ENCODE assay signal across 1 cellular context in genomic region chr6:73309784-73310502, GRCh38.
TF ChIP-seq lines count a peak whose summit lies in the region.

No MANE protein-coding gene starts in this region.

TF ChIP-seq in H1, 55 proteins besides CTCF, POLR2A, EP300 and RAD21:
- TF ChIP-seq NRF1 (IDR thresholded peaks at IDR 0.05; ENCODE audit: low read depth, low read length) (no peak), GTF2F1 (IDR thresholded peaks at IDR 0.05; ENCODE audit: borderline replicate concordance, low read depth, low read length) (no peak), PHF8 (conservative IDR thresholded peaks at IDR 0.05; ENCODE audit: low read depth, low read length) (0 out of 2 replicates have a peak, but pooled peaks have one; percentile 49), CREB1 (IDR thresholded peaks at IDR 0.05) (no peak), SP1 (IDR thresholded peaks at IDR 0.05; ENCODE audit: low read depth, low read length) (no peak), HDAC2 (IDR thresholded peaks at IDR 0.05; ENCODE audit: borderline replicate concordance in 1 of 2, low read depth in 2 of 2, low read length in 2 of 2) (no peak), RBBP5 (IDR thresholded peaks at IDR 0.05; ENCODE audit: borderline replicate concordance, low read depth, low read length) (0 out of 2 replicates have a peak, but pooled peaks have one; percentile 9), TAF1 (IDR thresholded peaks at IDR 0.05; ENCODE audit: low read depth, low read length) (peak; percentile 37; the same call in 1 of the 2 replicates), SIN3A (conservative IDR thresholded peaks at IDR 0.05 in 1 of 2, IDR thresholded peaks at IDR 0.05 in 1 of 2; ENCODE audit: low read depth in 1 of 2, low read length in 2 of 2) (no peak; a peak in 1 of 4 replicates), EZH2 (IDR thresholded peaks at IDR 0.05; ENCODE audit: low read depth, low read length, severe bottlenecking) (no peak), KDM4A (IDR thresholded peaks at IDR 0.05; ENCODE audit: low read depth, low read length, severe bottlenecking) (peak; percentile 80), BACH1 (IDR thresholded peaks at IDR 0.05; ENCODE audit: low read length) (no peak), GABPA (IDR thresholded peaks at IDR 0.05; ENCODE audit: borderline replicate concordance, insufficient read depth, low read length) (no peak), POLR2AphosphoS5 (IDR thresholded peaks at IDR 0.05; ENCODE audit: low read depth, low read length) (no peak), MAFK (IDR thresholded peaks at IDR 0.05; ENCODE audit: low read depth, low read length) (no peak), SP2 (IDR thresholded peaks at IDR 0.05; ENCODE audit: low read length) (no peak), BRCA1 (IDR thresholded peaks at IDR 0.05; ENCODE audit: low read depth, low read length) (no peak), ASH2L (IDR thresholded peaks at IDR 0.05; ENCODE audit: low read length) (peak; percentile 36), RFX5 (IDR thresholded peaks at IDR 0.05; ENCODE audit: borderline replicate concordance, low read depth, low read length) (no peak), KDM5A (IDR thresholded peaks at IDR 0.05; ENCODE audit: low read length) (no peak)
TF ChIP-seq in H1: peak in this region for 5.
